25 cellular contexts compared by ENCODE assay signal in the genomic region with DNA sequence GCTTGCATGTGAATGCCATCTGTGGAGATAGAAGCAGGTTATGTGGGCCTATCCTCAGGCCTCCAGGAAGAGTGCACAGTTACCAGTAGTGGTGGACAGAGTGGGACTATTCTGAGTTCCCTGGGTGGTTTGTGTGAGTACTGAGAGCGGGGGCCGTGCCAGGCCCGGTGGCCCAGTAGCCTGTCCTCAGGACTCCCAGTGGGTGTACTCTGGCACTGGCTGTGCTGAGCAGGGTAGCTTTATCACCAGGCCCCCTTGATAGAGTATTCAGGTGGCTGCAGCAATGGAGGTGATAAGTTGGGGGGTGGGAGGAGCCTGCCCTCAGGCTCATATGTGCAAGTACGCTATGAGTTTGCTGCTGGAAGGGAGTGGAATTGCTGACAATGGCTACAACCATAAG.
"Had no signal": no experiment of that assay in that cellular context is flagged by ENCODE, and none has a peak within 500 bp of the region (broad histone marks: within the 10 kb centered on the region; RNA-seq: fewer than 3 reads in every experiment).

No MANE protein-coding gene starts in this region.

- H3K27ac ChIP-seq: colonic mucosa, epithelial cell of prostate, esophagus squamous epithelium, gastrocnemius medialis, heart right ventricle, left lung, lower lobe of right lung had no signal

- ATAC-seq: effector memory CD8-positive, alpha-beta T cell; esophagus mucosa; gastrocnemius medialis; heart right ventricle; left cardiac atrium; left lung; left ventricle myocardium superior; lower lobe of right lung had no signal

- H3K27me3 ChIP-seq: colonic mucosa, esophagus squamous epithelium, gastrocnemius medialis, heart right ventricle, left lung had no signal

- H3K4me1 ChIP-seq: colonic mucosa, esophagus squamous epithelium, gastrocnemius medialis, heart right ventricle, left lung, lower lobe of right lung had no signal

- FAIRE-seq: endometrium, islet of Langerhans, keratinocyte had no signal

- H3K36me3 ChIP-seq: colonic mucosa, esophagus squamous epithelium, gastrocnemius medialis, heart right ventricle, left lung, lower lobe of right lung had no signal

- H3K4me3 ChIP-seq: colonic mucosa, esophagus squamous epithelium, gastrocnemius medialis, heart right ventricle, left lung, lower lobe of right lung had no signal

- DNase-seq: colonic mucosa; cortex of kidney; effector CD8-positive, alpha-beta T cell; effector memory CD8-positive, alpha-beta T cell; endodermal cell; erythroblast; esophagus squamous epithelium; foreskin fibroblast; foreskin melanocyte; gastrocnemius medialis; glutamatergic neuron; head of caudate nucleus; heart right ventricle; hippocampal formation; left cardiac atrium; left lung; left ventricle myocardium superior; lower lobe of right lung; mesendoderm; midbrain had no signal

- H3K9me3 ChIP-seq: colonic mucosa, esophagus squamous epithelium, gastrocnemius medialis had no signal
